In the genomic region with DNA sequence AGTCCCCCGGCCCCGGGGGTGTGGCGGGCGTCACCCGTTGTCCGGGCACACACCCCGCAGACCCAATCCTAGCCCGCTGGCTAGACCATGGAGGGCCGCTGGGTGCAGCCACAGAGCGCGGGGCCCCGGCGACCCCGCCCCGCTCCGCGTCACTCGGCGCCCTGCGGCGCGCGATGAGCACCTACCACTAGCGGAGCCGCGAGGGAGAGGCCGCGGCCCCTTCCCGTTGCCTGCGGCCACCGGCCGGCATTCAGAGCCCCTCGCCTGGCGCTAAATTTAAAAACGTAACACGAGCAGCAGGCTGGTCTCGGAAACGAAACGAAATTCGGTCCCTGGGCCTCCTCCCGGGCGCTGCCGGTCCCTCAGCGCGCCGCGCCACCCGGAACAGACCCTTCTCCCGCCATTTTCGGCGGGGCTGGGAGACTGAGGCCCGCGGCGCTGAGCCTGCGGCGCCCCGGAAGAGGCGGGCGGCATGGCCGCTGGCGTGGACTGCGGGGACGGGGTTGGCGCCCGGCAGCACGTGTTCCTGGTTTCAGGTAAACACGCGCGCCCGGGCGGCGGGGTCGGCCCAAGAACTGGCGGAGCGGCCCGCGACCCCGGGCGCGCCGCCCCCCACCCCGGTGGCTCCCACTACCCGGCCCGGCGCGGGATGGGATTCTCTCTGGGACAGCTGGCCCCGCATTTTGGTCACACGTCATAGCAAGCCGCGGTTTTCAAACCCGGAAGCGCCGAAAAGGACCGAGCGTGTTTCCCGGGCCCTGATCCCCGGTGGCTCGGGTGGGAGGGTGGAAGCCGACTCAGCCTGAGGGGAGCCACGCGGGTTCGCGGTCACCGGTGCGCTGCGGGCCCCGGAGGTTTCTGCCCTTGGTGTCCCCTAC, we compare ENCODE assay signal across 8 cellular contexts. TPM values are rescaled to one million over a fixed set of nuclear protein-coding genes. Genes with fewer than 3 reads are reported as not detected.
DNase-seq lines count a peak whose midpoint lies in the region; TF ChIP-seq lines count a peak whose summit lies in the region.

A gene with protein sequence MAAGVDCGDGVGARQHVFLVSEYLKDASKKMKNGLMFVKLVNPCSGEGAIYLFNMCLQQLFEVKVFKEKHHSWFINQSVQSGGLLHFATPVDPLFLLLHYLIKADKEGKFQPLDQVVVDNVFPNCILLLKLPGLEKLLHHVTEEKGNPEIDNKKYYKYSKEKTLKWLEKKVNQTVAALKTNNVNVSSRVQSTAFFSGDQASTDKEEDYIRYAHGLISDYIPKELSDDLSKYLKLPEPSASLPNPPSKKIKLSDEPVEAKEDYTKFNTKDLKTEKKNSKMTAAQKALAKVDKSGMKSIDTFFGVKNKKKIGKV (plus strand): TSS at position 187 of the 878 bp plus-strand sequence. CDS start 286 bp downstream, at position 473.

- peak; percentile 88 for DNase-seq in GM12865 (ENCODE audit: low read depth)
- DNase-seq in HEK293T (ENCODE audit: extremely low spot score) = peak; percentile 71
- peak; percentile 88 for DNase-seq in NAMALWA (ENCODE audit: low spot score)
- peak; percentile 24 for DNase-seq in amniotic stem cell (lab: John Stamatoyannopoulos, UW)
- peak; percentile 70 for DNase-seq in right atrium auricular region (ENCODE audit: low spot score)
- no peak for DNase-seq in NCI-H1048 (lab: John Stamatoyannopoulos, UW)

- H3K27ac Mint-ChIP-seq in T-helper 1 cell treated with Interleukin-12 subunit alpha and Interleukin-12 subunit beta and Interleukin-4 antibody, amounts not matched to agents 30 μg/mL and 1 μg/mL, for 36 hours = peak within 1 kb of the TSS; percentile 94

- H3K4me3 ChIP-seq in GM12865 (ENCODE audit: low read depth, low read length) (peak within 1 kb of the TSS; percentile 93), right atrium auricular region (peak within 1 kb of the TSS; percentile 72 to 90), rectal smooth muscle tissue (ENCODE audit: low read length) (peak within 1 kb of the TSS; percentile 97)

- no peak for TF ChIP-seq CTCF in GM12865 (IDR thresholded peaks at IDR 0.05; ENCODE audit: insufficient read depth, low read depth, low read length, missing control alignments)
- TF ChIP-seq CTCF in right atrium auricular region (IDR thresholded peaks at IDR 0.05) = peak in 1 of 2 donors; percentile 33

- peaks cover 9% of the 10 kb centered on the region for H3K36me3 Mint-ChIP-seq in T-helper 1 cell treated with Interleukin-12 subunit alpha and Interleukin-12 subunit beta and Interleukin-4 antibody, amounts not matched to agents 30 μg/mL and 1 μg/mL, for 36 hours (ENCODE audit: low read depth)

- H3K36me3 ChIP-seq in right atrium auricular region (no peaks in the 10 kb centered on the region), rectal smooth muscle tissue (ENCODE audit: control insufficient read depth, insufficient read depth, low read length) (no peaks in the 10 kb centered on the region)

- H3K9ac ChIP-seq in rectal smooth muscle tissue (ENCODE audit: low read length) = peak within 1 kb of the TSS; percentile 98

- POLR2A ChIA-PET in HEK293T (lab: Yijun Ruan, JAX) = no interaction called here

- no peaks in the 10 kb centered on the region for H3K9me3 ChIP-seq in right atrium auricular region

- H3K27me3 ChIP-seq in right atrium auricular region (no peaks in the 10 kb centered on the region), rectal smooth muscle tissue (ENCODE audit: control insufficient read depth, insufficient read depth, low read length) (no peaks in the 10 kb centered on the region)

- H3K4me1 Mint-ChIP-seq in T-helper 1 cell treated with Interleukin-12 subunit alpha and Interleukin-12 subunit beta and Interleukin-4 antibody, amounts not matched to agents 30 μg/mL and 1 μg/mL, for 36 hours (ENCODE audit: low read depth) = peaks cover 32% of the 10 kb centered on the region

- CTCF ChIA-PET in HEK293T (lab: Yijun Ruan, JAX) = no interaction called here

- peak within 1 kb of the TSS; percentile 96 for H3K4me3 Mint-ChIP-seq in T-helper 1 cell treated with Interleukin-12 subunit alpha and Interleukin-12 subunit beta and Interleukin-4 antibody, amounts not matched to agents 30 μg/mL and 1 μg/mL, for 36 hours

- H3K27ac ChIP-seq in right atrium auricular region = peak within 1 kb of the TSS; percentile 85 to 88
- H3K27ac ChIP-seq in rectal smooth muscle tissue (ENCODE audit: low read depth, low read length) = peak within 1 kb of the TSS; percentile 93

- no peaks in the 10 kb centered on the region for H3K9me3 Mint-ChIP-seq in T-helper 1 cell treated with Interleukin-12 subunit alpha and Interleukin-12 subunit beta and Interleukin-4 antibody, amounts not matched to agents 30 μg/mL and 1 μg/mL, for 36 hours

- H3K4me1 ChIP-seq in right atrium auricular region (peaks cover 0 to 21% of the 10 kb centered on the region in 2 donors), rectal smooth muscle tissue (ENCODE audit: control insufficient read depth, insufficient read depth, low read length) (peaks cover 15% of the 10 kb centered on the region)

- H3K27me3 Mint-ChIP-seq in T-helper 1 cell treated with Interleukin-12 subunit alpha and Interleukin-12 subunit beta and Interleukin-4 antibody, amounts not matched to agents 30 μg/mL and 1 μg/mL, for 36 hours (ENCODE audit: low read depth) = no peaks in the 10 kb centered on the region

TF ChIP-seq in HEK293T, 16 proteins besides CTCF, POLR2A, EP300 and RAD21:
- TF ChIP-seq ELF4 (IDR thresholded peaks at IDR 0.05) (peak; percentile 49), FOXA1 (IDR thresholded peaks at IDR 0.05) (no peak), HDGF (IDR thresholded peaks at IDR 0.05; ENCODE audit: borderline replicate concordance) (no peak), TARDBP (IDR thresholded peaks at IDR 0.05) (peak; percentile 76), FOXM1 (IDR thresholded peaks at IDR 0.05; ENCODE audit: borderline replicate concordance) (no peak), FOXK2 (IDR thresholded peaks at IDR 0.05) (no peak), ZNF384 (IDR thresholded peaks at IDR 0.05) (no peak), BHLHE40 (IDR thresholded peaks at IDR 0.05; ENCODE audit: borderline replicate concordance) (no peak), CTBP1 (IDR thresholded peaks at IDR 0.05; ENCODE audit: borderline replicate concordance) (no peak), L3MBTL2 (conservative IDR thresholded peaks at IDR 0.05) (peak; percentile 86), SUZ12 (IDR thresholded peaks at IDR 0.05) (no peak), NFRKB (IDR thresholded peaks at IDR 0.05) (no peak), SP1 (IDR thresholded peaks at IDR 0.05) (no peak)
- TF ChIP-seq, protein P1, sequence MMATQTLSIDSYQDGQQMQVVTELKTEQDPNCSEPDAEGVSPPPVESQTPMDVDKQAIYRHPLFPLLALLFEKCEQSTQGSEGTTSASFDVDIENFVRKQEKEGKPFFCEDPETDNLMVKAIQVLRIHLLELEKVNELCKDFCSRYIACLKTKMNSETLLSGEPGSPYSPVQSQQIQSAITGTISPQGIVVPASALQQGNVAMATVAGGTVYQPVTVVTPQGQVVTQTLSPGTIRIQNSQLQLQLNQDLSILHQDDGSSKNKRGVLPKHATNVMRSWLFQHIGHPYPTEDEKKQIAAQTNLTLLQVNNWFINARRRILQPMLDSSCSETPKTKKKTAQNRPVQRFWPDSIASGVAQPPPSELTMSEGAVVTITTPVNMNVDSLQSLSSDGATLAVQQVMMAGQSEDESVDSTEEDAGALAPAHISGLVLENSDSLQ (IDR thresholded peaks at IDR 0.05) = no peak
TF ChIP-seq in HEK293T: peak in this region for 3.

RNA-seq across cellular contexts. Expression of the gene that starts here (rescaled TPM):
- 10 to 100 TPM; 22.9 to 36.9 TPM for total RNA-seq in right atrium auricular region
